ENCODE assay signal across 21 cellular contexts in the genomic region with DNA sequence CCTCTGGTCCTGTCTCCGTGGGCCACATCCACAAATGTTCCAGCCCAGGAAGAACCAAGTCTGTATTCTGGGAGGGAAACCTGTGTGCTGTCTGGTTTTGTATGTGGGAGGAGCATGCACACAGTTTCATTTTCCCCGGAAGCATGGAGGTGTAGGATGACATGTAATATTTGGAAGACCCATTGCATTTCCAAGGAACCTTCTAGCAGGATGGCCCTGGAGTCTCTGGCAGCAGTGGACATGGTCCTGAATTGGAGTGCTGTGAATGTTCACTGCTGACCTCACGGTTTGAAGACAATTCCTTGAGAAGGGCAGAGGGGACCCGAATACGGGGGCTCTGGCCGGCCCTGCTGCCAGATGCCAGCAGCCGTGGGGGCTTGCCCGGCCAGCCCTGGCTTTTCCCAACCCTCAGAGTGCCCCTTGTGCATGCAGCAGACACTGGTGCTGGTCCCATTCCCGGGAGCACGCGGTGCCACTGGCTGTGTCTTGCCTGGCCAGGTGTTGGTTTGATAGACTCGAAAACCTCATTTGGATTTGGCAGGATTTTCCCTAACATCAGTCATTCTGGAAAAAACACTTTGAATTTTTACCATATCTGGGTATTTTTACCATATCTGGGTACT.
"Had no signal": no experiment of that assay in that cellular context is flagged by ENCODE, and none has a peak within 500 bp of the region (broad histone marks: within the 10 kb centered on the region; RNA-seq: fewer than 3 reads in every experiment).

No MANE protein-coding gene starts in this region.

- H3K4me3 Mint-ChIP-seq: activated T-cell treated with anti-CD3 and anti-CD28 coated beads, Interleukin-2, amount 50 U/mL, for 24 hours; natural killer cell treated with Interleukin-12 subunit alpha and Interleukin-12 subunit beta and Interleukin-15 and Interleukin-18, amount 100 ng/mL, for 72 hours; stimulated activated memory B cell treated with anti-CD40 and anti-IgM and Interleukin-4, amounts not matched to agents 10 μg/mL and 1 μg/mL and 100 μg/mL, for 72 hours had no signal

- H3K27me3 Mint-ChIP-seq: activated T-cell treated with anti-CD3 and anti-CD28 coated beads, Interleukin-2, amount 50 U/mL, for 24 hours; activated T-helper 17 cell treated with anti-CD3 and anti-CD28 coated beads, Interleukin-2, amount 50 U/mL, for 72 hours; natural killer cell treated with Interleukin-12 subunit alpha and Interleukin-12 subunit beta and Interleukin-15 and Interleukin-18, amount 100 ng/mL, for 72 hours; stimulated activated memory B cell treated with anti-CD40 and anti-IgM and Interleukin-4, amounts not matched to agents 10 μg/mL and 1 μg/mL and 100 μg/mL, for 72 hours had no signal

- H3K27ac ChIP-seq: epithelial cell of prostate, heart left ventricle, left lung, neutrophil, ovary, psoas muscle, thoracic aorta, upper lobe of left lung had no signal

- H3K36me3 ChIP-seq: heart left ventricle, left lung, neutrophil, ovary, thoracic aorta, upper lobe of left lung had no signal

- H3K9me3 Mint-ChIP-seq: activated naive CD4-positive, alpha-beta T cell treated with anti-CD3 and anti-CD28 coated beads, Interleukin-2, amount 50 U/mL, for 72 hours; activated T-cell treated with anti-CD3 and anti-CD28 coated beads, Interleukin-2, amount 50 U/mL, for 24 hours; activated T-helper 17 cell treated with anti-CD3 and anti-CD28 coated beads, Interleukin-2, amount 50 U/mL, for 72 hours; natural killer cell treated with Interleukin-12 subunit alpha and Interleukin-12 subunit beta and Interleukin-15 and Interleukin-18, amount 100 ng/mL, for 72 hours; stimulated activated memory B cell treated with anti-CD40 and anti-IgM and Interleukin-4, amounts not matched to agents 10 μg/mL and 1 μg/mL and 100 μg/mL, for 72 hours had no signal

- FAIRE-seq: small intestine, TTC549 had no signal

- H3K9me3 ChIP-seq: heart left ventricle, left lung, neutrophil, ovary, psoas muscle, thoracic aorta, upper lobe of left lung had no signal

- DNase-seq: activated CD8-positive, alpha-beta memory T cell treated with anti-CD3 and anti-CD28 coated beads, Interleukin-2, amount 50 U/mL, for 4 hours; activated T-cell treated with anti-CD3 and anti-CD28 coated beads, Interleukin-2, amount 50 U/mL, for 24 hours; cerebellar nuclear complex; cortex of kidney; left lung; ovary; right cardiac atrium; small intestine; stimulated activated CD4-positive, alpha-beta T cell treated with anti-CD3 and anti-CD28 coated beads, Interleukin-2, amount 100 ng/mL, for 24 hours; T-helper 1 cell; upper lobe of left lung had no signal

- H3K36me3 Mint-ChIP-seq: natural killer cell treated with Interleukin-12 subunit alpha and Interleukin-12 subunit beta and Interleukin-15 and Interleukin-18, amount 100 ng/mL, for 72 hours had no signal

- H3K27ac Mint-ChIP-seq: natural killer cell treated with Interleukin-12 subunit alpha and Interleukin-12 subunit beta and Interleukin-15 and Interleukin-18, amount 100 ng/mL, for 72 hours; stimulated activated memory B cell treated with anti-CD40 and anti-IgM and Interleukin-4, amounts not matched to agents 10 μg/mL and 1 μg/mL and 100 μg/mL, for 72 hours had no signal

- H3K4me1 Mint-ChIP-seq: stimulated activated memory B cell treated with anti-CD40 and anti-IgM and Interleukin-4, amounts not matched to agents 10 μg/mL and 1 μg/mL and 100 μg/mL, for 72 hours had no signal

- ATAC-seq: heart left ventricle; left lung; natural killer cell treated with Interleukin-12 subunit alpha and Interleukin-12 subunit beta and Interleukin-15 and Interleukin-18, amount 100 ng/mL, for 72 hours; psoas muscle; right cardiac atrium; stimulated activated memory B cell treated with anti-CD40 and anti-IgM and Interleukin-4, amounts not matched to agents 10 μg/mL and 1 μg/mL and 100 μg/mL, for 72 hours had no signal

- H3K4me3 ChIP-seq: heart left ventricle, left lung, ovary, psoas muscle, thoracic aorta, upper lobe of left lung had no signal

- H3K4me1 ChIP-seq: heart left ventricle, left lung, psoas muscle, upper lobe of left lung had no signal

- H3K27me3 ChIP-seq: heart left ventricle, left lung, neutrophil, ovary, upper lobe of left lung had no signal
